ENCODE assay signal across 8 cellular contexts in genomic region chr22:42368379-42369249, GRCh38.
DNase-seq lines count a peak whose midpoint lies in the region; ATAC-seq, FAIRE-seq and TF ChIP-seq lines count a peak whose summit lies in the region.

No MANE protein-coding gene starts in this region.

- CTCF ChIA-PET in PC-9 (lab: Charles Lee) = interaction anchor here (0.6 kb wide), 1 partner anchor 281 kb away, joined by 6 read pairs; no protein-coding TSS in a partner anchor

- H3K4me2 ChIP-seq in PC-9 = peak overlapping the region; percentile 93

- POLR2A ChIA-PET in PC-9 (lab: Charles Lee; ENCODE audit: unreplicated experiment) = interaction anchor here (0.5 to 0.6 kb wide), 9 partner anchors 51 to 920 kb away, joined by 3 to 5 read pairs (median 4); no protein-coding TSS in a partner anchor

- H3K9me2 ChIP-seq in PC-9 (ENCODE audit: insufficient read depth) = no peaks in the 10 kb centered on the region

- ATAC-seq in HG02678 (IDR thresholded peaks at IDR 0.05; ENCODE audit: unreplicated experiment) (peak; percentile 17), HG03457 (IDR thresholded peaks at IDR 0.05; ENCODE audit: unreplicated experiment) (no peak)

- TF ChIP-seq POLR2A in GM12891 (IDR thresholded peaks at IDR 0.05; ENCODE audit: low read depth, low read length) = no peak

- H3K79me2 ChIP-seq in PC-9 (ENCODE audit: low read depth) = no peaks in the 10 kb centered on the region

- H3K9me3 ChIP-seq in PC-9 (ENCODE audit: insufficient read depth, low read depth) (no peaks in the 10 kb centered on the region), mucosa of stomach (ENCODE audit: control insufficient read depth, low read length) (no peaks in the 10 kb centered on the region), tibial artery (no peaks in the 10 kb centered on the region)

- BruUV-seq in PC-9 (replicated peaks; lab: Mats Ljungman, UMichigan) = no TSS peak

- H3K27me3 ChIP-seq in PC-9 (ENCODE audit: insufficient read depth, low read depth) (peaks cover 13% of the 10 kb centered on the region), mucosa of stomach (ENCODE audit: control insufficient read depth, insufficient read depth, low read length) (peaks cover 25% of the 10 kb centered on the region), tibial artery (peaks cover 0 to 15% of the 10 kb centered on the region in 2 donors)

- H3K36me3 ChIP-seq in PC-9 (ENCODE audit: low read depth) (no peaks in the 10 kb centered on the region), mucosa of stomach (ENCODE audit: control insufficient read depth, insufficient read depth, low read length) (no peaks in the 10 kb centered on the region), tibial artery (no peaks in the 10 kb centered on the region)

- peak overlapping the region; percentile 92 for H2AFZ ChIP-seq in PC-9

- peaks cover 3% of the 10 kb centered on the region; the same call in 1 of the 2 replicates for H3F3A ChIP-seq in PC-9 (ENCODE audit: insufficient read depth, low read depth)

- peak overlapping the region; percentile 56 for H3K9ac ChIP-seq in mucosa of stomach (ENCODE audit: low read length)

- DNase-seq in GM12891 (ENCODE audit: insufficient read length, low spot score) (no peak), PC-9 (peak; percentile 8 to 47), choroid plexus epithelial cell (ENCODE audit: low read depth) (no peak), tibial artery (peak in 1 of 2 donors; percentile 70), NCI-H1694 treated with DMSO at 0.1 percent for 48 hours (lab: John Stamatoyannopoulos, UW) (no peak)

- TF ChIP-seq CTCF in PC-9 (conservative IDR thresholded peaks at IDR 0.05) = no peak
- TF ChIP-seq CTCF in choroid plexus epithelial cell (conservative IDR thresholded peaks at IDR 0.05; ENCODE audit: low read depth, low read length) = no peak
- no peak for TF ChIP-seq CTCF in tibial artery (IDR thresholded peaks at IDR 0.05)

- no peaks in the 10 kb centered on the region for H4K20me1 ChIP-seq in PC-9 (ENCODE audit: insufficient read depth)

- peak overlapping the region; percentile 63 for H3K4me3 ChIP-seq in PC-9
- H3K4me3 ChIP-seq in choroid plexus epithelial cell (ENCODE audit: low read depth, low read length) = peak overlapping the region; percentile 44
- peak overlapping the region; percentile 36 for H3K4me3 ChIP-seq in mucosa of stomach (ENCODE audit: low read length)
- H3K4me3 ChIP-seq in tibial artery = peak overlapping the region; percentile 52 to 53

- H3K4me1 ChIP-seq in PC-9 (replicated peaks; ENCODE audit: insufficient read depth) (peaks cover 13% of the 10 kb centered on the region), mucosa of stomach (ENCODE audit: control insufficient read depth, insufficient read depth, low read length) (peaks cover 35% of the 10 kb centered on the region), tibial artery (peaks cover 0 to 51% (median 36%) of the 10 kb centered on the region in 4 donors)

- intact Hi-C loops in PC-9 (cut with micrococcal nuclease; ENCODE audit: unreplicated experiment) (no loop called here), tibial artery (cut with DNase I; ENCODE audit: low total_unique reads) (no loop called here)

- FAIRE-seq in GM12891 (lab: Jason Lieb, UNC) = peak; percentile 77

- no peak overlapping the region for H3K27ac ChIP-seq in PC-9
- peak overlapping the region in 1 of 2 donors; percentile 18 for H3K27ac ChIP-seq in tibial artery

TF ChIP-seq in GM12891, 5 proteins besides CTCF, POLR2A, EP300 and RAD21:
- TF ChIP-seq PAX5 (IDR thresholded peaks at IDR 0.05; ENCODE audit: insufficient read depth, low read length, severe bottlenecking) (no peak), POU2F2 (IDR thresholded peaks at IDR 0.05; ENCODE audit: low read depth, low read length) (no peak), SPI1 (IDR thresholded peaks at IDR 0.05; ENCODE audit: low read depth, low read length) (no peak), TAF1 (IDR thresholded peaks at IDR 0.05; ENCODE audit: low read depth, low read length) (no peak), POLR2AphosphoS5 (IDR thresholded peaks at IDR 0.05; ENCODE audit: low read depth, low read length) (no peak)

Comparison
In these comparisons a context has a peak if more than half of its experiments do, and no peak if none do; other contexts are left out.
1. DNase-seq: peak in PC-9 (2 of 2); none in GM12891 (single experiment), choroid plexus epithelial cell (single experiment) and NCI-H1694 treated with DMSO at 0.1 percent for 48 hours (single experiment).
2. Peak in every context shown above with its lines, with median percentiles within 50 percentile points of each other: H3K4me3 ChIP-seq.